Comparison of ENCODE assay signal across 28 cellular contexts in genomic region chr5:151925396-151925750, GRCh38. TPM values are rescaled to one million over a fixed set of nuclear protein-coding genes. Genes with fewer than 3 reads are reported as not detected.
DNase-seq lines count a peak whose midpoint lies in the region; ATAC-seq and TF ChIP-seq lines count a peak whose summit lies in the region.
"Had no signal": no experiment of that assay in that cellular context is flagged by ENCODE, and none has a peak within 500 bp of the region (broad histone marks: within the 10 kb centered on the region; RNA-seq: fewer than 3 reads in every experiment).

No MANE protein-coding gene starts in this region.

- H3K27me3 ChIP-seq in H7 (ENCODE audit: control insufficient read depth, insufficient read depth, low read length), result peaks cover 13% of the 10 kb centered on the region
- H3K27me3 ChIP-seq in endodermal cell (ENCODE audit: control insufficient read depth, insufficient read depth, low read length, poor library complexity, severe bottlenecking), result peaks cover 76% of the 10 kb centered on the region

- peak; percentile 71 for DNase-seq in H7
- DNase-seq in NCI-H69 (lab: John Stamatoyannopoulos, UW), result peak; percentile 55
- DNase-seq in endodermal cell, result no peak
- peak; percentile 19 for DNase-seq in occipital lobe (lab: John Stamatoyannopoulos, UW)
- DNase-seq in natural killer cell, result no peak
- DNase-seq in activated CD8-positive, alpha-beta memory T cell treated with anti-CD3 and anti-CD28 coated beads, Interleukin-2, amount 10 ng/mL, durations not matched to agents 7 days and 5 days, result no peak
- DNase-seq in COR-L47 (lab: John Stamatoyannopoulos, UW), result no peak
- DNase-seq: activated CD4-positive, alpha-beta T cell treated with anti-CD3 and anti-CD28 coated beads, Interleukin-2, amount 50 U/mL, for 1 hour; EL; immature natural killer cell; left ventricle myocardium inferior; naive B cell; NCI-H1092 treated with DMSO at 0.1 percent for 48 hours; NCI-H2029 treated with DMSO at 0.1 percent for 48 hours; NCI-H510A treated with DMSO at 0.1 percent for 48 hours; retina had no signal

- H3K4me3 ChIP-seq in H7 (ENCODE audit: insufficient read depth, low read depth, low read length), result peak overlapping the region; percentile 15; the same call in 1 of the 2 replicates
- peak overlapping the region; percentile 57 for H3K4me3 ChIP-seq in endodermal cell (ENCODE audit: low read length)
- H3K4me3 ChIP-seq: cardiac muscle cell, left ventricle myocardium inferior, smooth muscle cell, suprapubic skin had no signal

- H3K27me3 Mint-ChIP-seq in endodermal cell (ENCODE audit: insufficient read depth), result peaks cover 82% of the 10 kb centered on the region
- peaks cover 18 to 25% of the 10 kb centered on the region in 2 donors for H3K27me3 Mint-ChIP-seq in natural killer cell (ENCODE audit: low read depth in 2 of 2)
- H3K27me3 Mint-ChIP-seq in activated CD8-positive, alpha-beta memory T cell treated with anti-CD3 and anti-CD28 coated beads, Interleukin-2, amount 10 ng/mL, durations not matched to agents 7 days and 5 days, result peaks cover 14% of the 10 kb centered on the region

- CTCF ChIA-PET in activated CD8-positive, alpha-beta memory T cell treated with anti-CD3 and anti-CD28 coated beads, Interleukin-2, amount 10 ng/mL, durations not matched to agents 7 days and 5 days (lab: Charles Lee), result interaction anchor here (0.6 kb wide), 1 partner anchor 1867 kb away, joined by 3 read pairs; no protein-coding TSS in a partner anchor

- intact Hi-C loops in natural killer cell (cut with micrococcal nuclease), result no loop called here

- H3K36me3 ChIP-seq in H7 (replicated peaks; ENCODE audit: control insufficient read depth, insufficient read depth, low read length), result no peaks in the 10 kb centered on the region
- no peaks in the 10 kb centered on the region for H3K36me3 ChIP-seq in endodermal cell (ENCODE audit: control insufficient read depth, insufficient read depth, low read length)
- H3K36me3 ChIP-seq: cardiac muscle cell, left ventricle myocardium inferior, suprapubic skin had no signal

- H3K4me1 ChIP-seq in endodermal cell (ENCODE audit: control insufficient read depth, insufficient read depth, low read length), result no peaks in the 10 kb centered on the region
- H3K4me1 ChIP-seq: left ventricle myocardium inferior, suprapubic skin had no signal

- no peak overlapping the region for H3K4me3 Mint-ChIP-seq in endodermal cell
- H3K4me3 Mint-ChIP-seq in natural killer cell, result no peak overlapping the region
- H3K4me3 Mint-ChIP-seq in activated CD8-positive, alpha-beta memory T cell treated with anti-CD3 and anti-CD28 coated beads, Interleukin-2, amount 10 ng/mL, durations not matched to agents 7 days and 5 days, result no peak overlapping the region
- H3K4me3 Mint-ChIP-seq: IgD-negative memory B cell; immature natural killer cell; naive B cell; stimulated activated memory B cell treated with anti-CD40 and anti-IgM and Interleukin-4, amounts not matched to agents 10 μg/mL and 1 μg/mL and 100 μg/mL, for 72 hours had no signal

- no peak overlapping the region for H3K27ac Mint-ChIP-seq in endodermal cell
- no peak overlapping the region for H3K27ac Mint-ChIP-seq in natural killer cell
- H3K27ac Mint-ChIP-seq in activated CD8-positive, alpha-beta memory T cell treated with anti-CD3 and anti-CD28 coated beads, Interleukin-2, amount 10 ng/mL, durations not matched to agents 7 days and 5 days, result no peak overlapping the region
- H3K27ac Mint-ChIP-seq: activated naive CD4-positive, alpha-beta T cell treated with anti-CD3 and anti-CD28 coated beads, Interleukin-2, amount 50 U/mL, for 72 hours; immature natural killer cell; naive B cell; stimulated activated memory B cell treated with anti-CD40 and anti-IgM and Interleukin-4, amounts not matched to agents 10 μg/mL and 1 μg/mL and 100 μg/mL, for 72 hours had no signal

- H3K9me3 Mint-ChIP-seq in endodermal cell (peaks cover under 1% of the 10 kb centered on the region), natural killer cell (peaks cover 0 to 2% of the 10 kb centered on the region in 2 donors)
- peaks cover under 1% of the 10 kb centered on the region for H3K9me3 Mint-ChIP-seq in activated CD8-positive, alpha-beta memory T cell treated with anti-CD3 and anti-CD28 coated beads, Interleukin-2, amount 10 ng/mL, durations not matched to agents 7 days and 5 days (ENCODE audit: low read depth)

- TF ChIP-seq CTCF in endodermal cell (conservative IDR thresholded peaks at IDR 0.05) (no peak), natural killer cell (IDR thresholded peaks at IDR 0.05) (no peak)

- H3K9me3 ChIP-seq in endodermal cell (ENCODE audit: control insufficient read depth, low read length), result peaks cover under 1% of the 10 kb centered on the region

- WGBS in endodermal cell (ENCODE audit: insufficient coverage in 1 of 2, insufficient read length in 1 of 2), 2 experiments, result 34% methylated on average over 12 of the region's 14 CpGs; no CpG with 5 or more reads in 1 of the 2 experiments

- H3K27ac ChIP-seq in endodermal cell (ENCODE audit: low read depth, low read length), result peak overlapping the region; percentile 54
- H3K27ac ChIP-seq: cardiac muscle cell, left ventricle myocardium inferior, RWPE1, suprapubic skin, VCaP had no signal

- no peaks in the 10 kb centered on the region for H3K36me3 Mint-ChIP-seq in endodermal cell (ENCODE audit: low read depth)
- peaks cover 11% of the 10 kb centered on the region for H3K36me3 Mint-ChIP-seq in natural killer cell
- H3K36me3 Mint-ChIP-seq in activated CD8-positive, alpha-beta memory T cell treated with anti-CD3 and anti-CD28 coated beads, Interleukin-2, amount 10 ng/mL, durations not matched to agents 7 days and 5 days, result no peaks in the 10 kb centered on the region
- H3K36me3 Mint-ChIP-seq: IgD-negative memory B cell; immature natural killer cell; stimulated activated memory B cell treated with anti-CD40 and anti-IgM and Interleukin-4, amounts not matched to agents 10 μg/mL and 1 μg/mL and 100 μg/mL, for 72 hours had no signal

- H3K4me1 Mint-ChIP-seq in endodermal cell (peaks cover 5% of the 10 kb centered on the region), natural killer cell (no peaks in the 10 kb centered on the region)
- H3K4me1 Mint-ChIP-seq in activated CD8-positive, alpha-beta memory T cell treated with anti-CD3 and anti-CD28 coated beads, Interleukin-2, amount 10 ng/mL, durations not matched to agents 7 days and 5 days, result no peaks in the 10 kb centered on the region
- H3K4me1 Mint-ChIP-seq: immature natural killer cell; naive B cell; stimulated activated memory B cell treated with anti-CD40 and anti-IgM and Interleukin-4, amounts not matched to agents 10 μg/mL and 1 μg/mL and 100 μg/mL, for 72 hours had no signal

- no peak for ATAC-seq in natural killer cell
- no peak for ATAC-seq in activated CD8-positive, alpha-beta memory T cell treated with anti-CD3 and anti-CD28 coated beads, Interleukin-2, amount 10 ng/mL, durations not matched to agents 7 days and 5 days
- ATAC-seq: activated naive CD4-positive, alpha-beta T cell treated with anti-CD3 and anti-CD28 coated beads, Interleukin-2, amount 50 U/mL, for 72 hours; stimulated activated memory B cell treated with anti-CD40 and anti-IgM and Interleukin-4, amounts not matched to agents 10 μg/mL and 1 μg/mL and 100 μg/mL, for 72 hours had no signal

- no peak overlapping the region for H3K9ac ChIP-seq in endodermal cell (ENCODE audit: extremely low read depth, low read length, poor library complexity, severe bottlenecking)

RNA-seq across cellular contexts. Expression of gene GLRA1, which starts 0.7 kb away (rescaled TPM):
- not detected in 2 replicates for total RNA-seq in H7 (2014; rRNA removed; shearing (Covaris generic))
- total RNA-seq in endodermal cell, result not detected
- polyA plus RNA-seq in endodermal cell (2013, experiment 1 of 2), result 28.3 TPM
- polyA plus RNA-seq in endodermal cell (2013, experiment 2 of 2), result 28.7 TPM
- 0.16 TPM for total RNA-seq in occipital lobe
- total RNA-seq in natural killer cell, result not detected
- total RNA-seq in activated CD8-positive, alpha-beta memory T cell treated with anti-CD3 and anti-CD28 coated beads, Interleukin-2, amount 10 ng/mL, durations not matched to agents 7 days and 5 days, result not detected
- total RNA-seq: activated naive CD4-positive, alpha-beta T cell treated with anti-CD3 and anti-CD28 coated beads, Interleukin-2, amount 50 U/mL, for 72 hours; cardiac muscle cell; glomerular endothelial cell; left ventricle myocardium inferior; mesenteric fat pad; omental fat pad; smooth muscle cell; suprapubic skin; urinary bladder had no signal
- polyA plus RNA-seq: cardiac muscle cell, IgD-negative memory B cell, immature natural killer cell, smooth muscle cell, urinary bladder had no signal

Comparison
In these comparisons a context has a peak if more than half of its experiments do, and no peak if none do; other contexts are left out.
1. DNase-seq: peak in H7 (single experiment), NCI-H69 (single experiment) and occipital lobe (single experiment); none in endodermal cell (single experiment), natural killer cell (single experiment), activated CD8-positive, alpha-beta memory T cell treated with anti-CD3 and anti-CD28 coated beads, Interleukin-2, amount 10 ng/mL, durations not matched to agents 7 days and 5 days (single experiment) and COR-L47 (single experiment).